ENCODE assay signal across 1 cellular context in genomic region chr17:47975189-47975814, GRCh38.
TF ChIP-seq lines count a peak whose summit lies in the region.

No MANE protein-coding gene starts in this region.

TF ChIP-seq in H1, 55 proteins besides CTCF, POLR2A, EP300 and RAD21:
- TF ChIP-seq FOSL1 (IDR thresholded peaks at IDR 0.05; ENCODE audit: insufficient read depth, low read depth, low read length), result no peak
- TF ChIP-seq GTF2F1 (IDR thresholded peaks at IDR 0.05; ENCODE audit: borderline replicate concordance, low read depth, low read length), result no peak
- no peak for TF ChIP-seq ATF3 (IDR thresholded peaks at IDR 0.05; ENCODE audit: insufficient read depth, low read depth, low read length)
- TF ChIP-seq BACH1 (IDR thresholded peaks at IDR 0.05; ENCODE audit: low read length), result no peak
- no peak for TF ChIP-seq TAF1 (IDR thresholded peaks at IDR 0.05; ENCODE audit: low read depth, low read length)
- TF ChIP-seq CREB1 (IDR thresholded peaks at IDR 0.05), result no peak
- TF ChIP-seq JUND (IDR thresholded peaks at IDR 0.05; ENCODE audit: low read length), result no peak
- TF ChIP-seq SP1 (IDR thresholded peaks at IDR 0.05; ENCODE audit: low read depth, low read length), result no peak
- no peak for TF ChIP-seq MAX (IDR thresholded peaks at IDR 0.05)
- no peak for TF ChIP-seq JUN (IDR thresholded peaks at IDR 0.05; ENCODE audit: low read depth, low read length)
- TF ChIP-seq SRF (IDR thresholded peaks at IDR 0.05; ENCODE audit: low read depth, low read length), result no peak
